14 cellular contexts compared by ENCODE assay signal in the genomic region with DNA sequence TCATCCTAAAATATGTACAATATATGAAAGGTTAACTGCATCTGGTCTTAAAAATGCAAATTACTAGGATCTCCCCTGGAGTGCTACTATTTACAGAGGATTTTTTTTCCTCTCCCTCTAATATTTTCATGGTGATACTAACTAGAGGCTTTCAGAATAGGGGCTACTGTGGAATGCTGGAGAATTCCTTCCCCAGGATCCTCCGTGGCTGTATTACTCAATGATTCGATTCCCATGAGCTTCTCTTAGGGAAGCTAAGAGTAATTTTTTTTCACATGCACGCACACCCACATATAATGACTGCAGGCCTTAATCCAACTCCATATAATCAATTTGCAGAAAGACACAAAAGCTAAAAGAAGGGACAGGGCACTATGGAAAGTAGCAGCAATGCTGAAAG.
DNase-seq lines count a peak whose midpoint lies in the region; TF ChIP-seq lines count a peak whose summit lies in the region.
"Had no signal": no experiment of that assay in that cellular context is flagged by ENCODE, and none has a peak within 500 bp of the region (broad histone marks: within the 10 kb centered on the region; RNA-seq: fewer than 3 reads in every experiment).

No MANE protein-coding gene starts in this region.

- H3K4me1 Mint-ChIP-seq in endothelial cell (ENCODE audit: unreplicated experiment) = peaks cover 33% of the 10 kb centered on the region
- H3K4me1 Mint-ChIP-seq in neural progenitor cell = peaks cover 23% of the 10 kb centered on the region

- DNase-seq in amniotic epithelial cell (ENCODE audit: low read depth) = peak; percentile 21
- no peak for DNase-seq in endothelial cell (ENCODE audit: low spot score)
- DNase-seq in neural progenitor cell (ENCODE audit: low spot score) = no peak
- no peak for DNase-seq in SIG-M5 (lab: John Stamatoyannopoulos, UW)
- no peak for DNase-seq in adrenal gland
- no peak for DNase-seq in MV-4-11 (lab: John Stamatoyannopoulos, UW)
- no peak for DNase-seq in activated CD4-positive, alpha-beta T cell treated with anti-CD3 and anti-CD28 coated beads, Interleukin-2, amount 50 U/mL, for 1 hour
- DNase-seq: 8988T, DMS 273 treated with DMSO at 0.1 percent for 48 hours, GOT3, NCI-H510A treated with DMSO at 0.1 percent for 48 hours had no signal

- TF ChIP-seq POLR2A in adrenal gland (IDR thresholded peaks at IDR 0.05) = no peak

- H3K36me3 Mint-ChIP-seq in endothelial cell (ENCODE audit: low read depth, unreplicated experiment) (no peaks in the 10 kb centered on the region), neural progenitor cell (no peaks in the 10 kb centered on the region)

- no peaks in the 10 kb centered on the region for H3K9me3 Mint-ChIP-seq in endothelial cell (ENCODE audit: unreplicated experiment)
- H3K9me3 Mint-ChIP-seq in neural progenitor cell = no peaks in the 10 kb centered on the region

- H3K36me3 ChIP-seq in ACC112 (ENCODE audit: insufficient read depth, low read length) (no peaks in the 10 kb centered on the region), neural progenitor cell (no peaks in the 10 kb centered on the region), adrenal gland (replicated peaks in 1 of 2) (no peaks in the 10 kb centered on the region)
- H3K36me3 ChIP-seq: BLaER1 treated with 17β-estradiol and CSF1 and Interleukin-3, amounts not matched to agents 10 nM and 100 nM had no signal

- H3K4me1 ChIP-seq in ACC112 (ENCODE audit: control insufficient read depth, insufficient read depth, low read length, unreplicated experiment) (peaks cover 39% of the 10 kb centered on the region), neural progenitor cell (no peaks in the 10 kb centered on the region), adrenal gland (replicated peaks in 1 of 2) (no peaks in the 10 kb centered on the region)
- H3K4me1 ChIP-seq: BLaER1 treated with 17β-estradiol and CSF1 and Interleukin-3, amounts not matched to agents 10 nM and 100 nM had no signal

- peak overlapping the region; percentile 96 for H3K27ac Mint-ChIP-seq in endothelial cell (ENCODE audit: unreplicated experiment)
- peak overlapping the region; percentile 90 for H3K27ac Mint-ChIP-seq in neural progenitor cell

- H3K4me3 Mint-ChIP-seq in endothelial cell (ENCODE audit: unreplicated experiment) = no peak overlapping the region
- no peak overlapping the region for H3K4me3 Mint-ChIP-seq in neural progenitor cell

- H3K9me3 ChIP-seq in neural progenitor cell (ENCODE audit: low read depth) (no peaks in the 10 kb centered on the region), adrenal gland (replicated peaks in 1 of 3) (no peaks in the 10 kb centered on the region)
- H3K9me3 ChIP-seq: BLaER1 treated with 17β-estradiol and CSF1 and Interleukin-3, amounts not matched to agents 10 nM and 100 nM had no signal

- H3K4me3 ChIP-seq in ACC112 (ENCODE audit: low read depth, low read length) (no peak overlapping the region), neural progenitor cell (no peak overlapping the region), adrenal gland (no peak overlapping the region)
- H3K4me3 ChIP-seq: BLaER1 treated with 17β-estradiol and CSF1 and Interleukin-3, amounts not matched to agents 10 nM and 100 nM had no signal

- H3F3A ChIP-seq in neural progenitor cell (ENCODE audit: low read depth) = no peaks in the 10 kb centered on the region

- H4K20me1 ChIP-seq in neural progenitor cell (ENCODE audit: low read depth) = no peaks in the 10 kb centered on the region

- TF ChIP-seq CTCF in endothelial cell (IDR thresholded peaks at IDR 0.05; ENCODE audit: unreplicated experiment) = no peak
- no peak for TF ChIP-seq CTCF in neural progenitor cell (IDR thresholded peaks at IDR 0.05)
- no peak for TF ChIP-seq CTCF in adrenal gland (IDR thresholded peaks at IDR 0.05)

- H3K4me2 ChIP-seq in neural progenitor cell = no peak overlapping the region
- H3K4me2 ChIP-seq: BLaER1 treated with 17β-estradiol and CSF1 and Interleukin-3, amounts not matched to agents 10 nM and 100 nM; KMS-11 had no signal

- H2AFZ ChIP-seq in ACC112 (ENCODE audit: low read length, unreplicated experiment) (peak overlapping the region; percentile 14), neural progenitor cell (replicated peaks) (no peak overlapping the region)

- H3K27me3 ChIP-seq in ACC112 (ENCODE audit: insufficient read depth, low read length) (no peaks in the 10 kb centered on the region), neural progenitor cell (no peaks in the 10 kb centered on the region), adrenal gland (peaks cover 4% of the 10 kb centered on the region)

- intact Hi-C loops in adrenal gland (cut with DNase I) = no loop called here

- peak overlapping the region; percentile 84 for H3K27ac ChIP-seq in ACC112 (ENCODE audit: low read depth, low read length)
- no peak overlapping the region for H3K27ac ChIP-seq in neural progenitor cell
- H3K27ac ChIP-seq in adrenal gland = no peak overlapping the region
- H3K27ac ChIP-seq: BLaER1 treated with 17β-estradiol and CSF1 and Interleukin-3, amounts not matched to agents 10 nM and 100 nM; KMS-11 had no signal

- no peaks in the 10 kb centered on the region for H3K79me2 ChIP-seq in ACC112 (ENCODE audit: control insufficient read depth, insufficient read depth, low read length, unreplicated experiment)
- H3K79me2 ChIP-seq in neural progenitor cell (ENCODE audit: low read depth) = no peaks in the 10 kb centered on the region

- H3K9ac ChIP-seq in neural progenitor cell = no peak overlapping the region
- H3K9ac ChIP-seq: BLaER1 treated with 17β-estradiol and CSF1 and Interleukin-3, amounts not matched to agents 10 nM and 100 nM; KMS-11 had no signal

- 54 to 65% (median 64%) methylated on average over 3 of the region's 3 CpGs for WGBS in adrenal gland, 4 donors

- H3K27me3 Mint-ChIP-seq in endothelial cell (ENCODE audit: unreplicated experiment) = peaks cover 2% of the 10 kb centered on the region
- H3K27me3 Mint-ChIP-seq in neural progenitor cell (ENCODE audit: insufficient read depth, low read depth) = peaks cover 2% of the 10 kb centered on the region
